In the genomic region with DNA sequence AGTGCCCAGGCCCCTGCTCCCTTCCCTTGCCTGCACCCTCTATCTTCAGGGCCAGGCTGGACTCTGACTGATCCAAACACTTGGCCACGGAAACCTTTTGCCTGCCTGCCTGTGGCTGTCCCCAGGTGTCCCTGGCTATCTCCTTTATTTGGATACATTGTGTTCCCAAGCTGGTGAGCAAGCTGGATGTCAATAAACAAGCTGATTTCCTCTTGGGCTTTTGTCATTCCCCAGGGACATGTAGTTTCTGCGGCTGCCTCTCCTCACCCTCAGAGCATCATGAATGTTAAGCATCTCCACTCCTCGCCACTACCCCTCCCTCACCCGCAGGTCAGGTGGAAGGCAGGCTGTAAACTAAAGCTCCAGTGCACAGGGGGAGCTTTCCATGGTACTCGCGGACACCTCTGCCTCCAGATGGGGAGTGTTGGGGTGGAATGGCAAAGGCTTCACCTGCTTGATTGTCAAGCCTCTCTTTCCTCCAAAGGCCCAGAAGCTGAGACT, we compare ENCODE assay signal across 1 cellular context.
TF ChIP-seq lines count a peak whose summit lies in the region.

No MANE protein-coding gene starts in this region.

TF ChIP-seq in HEK293, 187 proteins besides CTCF, POLR2A, EP300 and RAD21 (continued from another document):
- TF ChIP-seq ZNF747 (tag by site-specific recombination; IDR thresholded peaks at IDR 0.05): no peak
